ENCODE assay signal across 26 cellular contexts in the genomic region with DNA sequence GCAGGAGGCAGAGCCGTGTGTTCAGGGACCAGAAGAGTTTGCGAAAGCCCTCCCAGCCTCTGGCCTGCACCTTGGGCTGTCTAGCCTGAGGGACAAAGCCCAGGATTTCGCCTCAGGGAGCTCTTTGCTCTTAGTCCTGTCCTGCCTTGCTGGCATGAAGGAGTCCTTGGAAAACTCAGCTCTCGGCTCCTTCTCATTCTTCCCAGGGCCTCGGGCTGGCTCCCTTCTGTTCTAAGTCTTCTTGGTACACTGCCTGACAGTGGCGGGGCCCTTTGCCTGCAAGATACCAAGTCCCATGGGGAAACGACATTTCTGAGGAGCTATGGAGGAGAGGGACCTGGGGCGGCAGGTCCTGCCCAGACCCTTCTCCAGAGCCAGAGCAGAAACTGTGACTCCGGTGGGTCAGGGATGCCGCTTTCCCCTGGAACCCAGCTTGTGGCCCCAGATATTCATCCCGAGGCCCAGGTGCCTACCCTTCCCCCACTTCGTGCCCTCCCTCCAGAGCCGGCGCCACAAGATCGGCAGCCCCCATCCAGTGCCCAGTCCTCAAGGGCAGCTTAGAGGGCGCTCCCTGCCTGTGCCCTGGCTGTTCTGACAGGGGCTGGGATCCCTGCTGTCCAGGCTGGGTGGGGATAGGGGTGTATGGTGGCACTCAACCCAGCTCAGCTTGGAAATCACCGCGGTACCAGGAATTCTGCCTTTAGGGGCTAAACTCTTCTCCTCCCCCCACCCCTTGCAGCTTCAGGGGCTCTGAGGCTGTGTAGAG. TPM values are rescaled to one million over a fixed set of nuclear protein-coding genes. Genes with fewer than 3 reads are reported as not detected.
DNase-seq lines count a peak whose midpoint lies in the region; ATAC-seq and TF ChIP-seq lines count a peak whose summit lies in the region.
"Had no signal": no experiment of that assay in that cellular context is flagged by ENCODE, and none has a peak within 500 bp of the region (broad histone marks: within the 10 kb centered on the region; RNA-seq: fewer than 3 reads in every experiment).

No MANE protein-coding gene starts in this region.

- TF ChIP-seq POLR2A in vagina (IDR thresholded peaks at IDR 0.05): no peak

- intact Hi-C loops in right cardiac atrium (cut with DNase I): loop anchor here in 3 of 4 donors (5.0 kb wide), 3 partner anchors 231 to 606 kb away; no protein-coding TSS in a partner anchor
- intact Hi-C loops in vagina (cut with DNase I): no loop called here

- peaks cover 1% of the 10 kb centered on the region for H3K36me3 Mint-ChIP-seq in central memory CD8-positive, alpha-beta T cell (ENCODE audit: insufficient read depth)
- H3K36me3 Mint-ChIP-seq in neural crest cell (ENCODE audit: low read depth): no peaks in the 10 kb centered on the region
- H3K36me3 Mint-ChIP-seq in naive thymus-derived CD8-positive, alpha-beta T cell: peaks cover 0 to 6% (median 0%) of the 10 kb centered on the region in 3 donors

- ATAC-seq in right cardiac atrium: no peak
- no peak for ATAC-seq in central memory CD8-positive, alpha-beta T cell (replicated peaks; ENCODE audit: extremely low read depth, poor library complexity, severe bottlenecking)
- ATAC-seq in naive thymus-derived CD8-positive, alpha-beta T cell: no peak
- ATAC-seq: activated CD8-positive, alpha-beta T cell treated with anti-CD3 and anti-CD28 coated beads, Interleukin-2, amount 10 ng/mL, durations not matched to agents 7 days and 5 days; activated T-cell treated with anti-CD3 and anti-CD28 coated beads, Interleukin-2, amount 50 U/mL, for 4 hours; K562; naive thymus-derived CD4-positive, alpha-beta T cell had no signal

- peaks cover 23% of the 10 kb centered on the region for H3K4me1 Mint-ChIP-seq in central memory CD8-positive, alpha-beta T cell
- H3K4me1 Mint-ChIP-seq in neural crest cell: peaks cover 48% of the 10 kb centered on the region
- H3K4me1 Mint-ChIP-seq in naive thymus-derived CD8-positive, alpha-beta T cell: peaks cover 17 to 24% (median 18%) of the 10 kb centered on the region in 4 donors

- H3K27me3 ChIP-seq in right atrium auricular region (peaks cover 9 to 11% of the 10 kb centered on the region in 2 donors), right cardiac atrium (ENCODE audit: control insufficient read depth, insufficient read depth) (no peaks in the 10 kb centered on the region), vagina (no peaks in the 10 kb centered on the region)
- H3K27me3 ChIP-seq: MG63 had no signal

- H3K4me3 ChIP-seq in right atrium auricular region (no peak overlapping the region), right cardiac atrium (ENCODE audit: low read length) (no peak overlapping the region), vagina (no peak overlapping the region)
- H3K4me3 ChIP-seq: BLaER1 treated with 17β-estradiol and CSF1 and Interleukin-3, amounts not matched to agents 10 nM and 100 nM; K562; MG63; skin epidermis; uterus had no signal

- H3K27ac ChIP-seq in right atrium auricular region (no peak overlapping the region), right cardiac atrium (ENCODE audit: low read length) (no peak overlapping the region), vagina (no peak overlapping the region)
- H3K27ac ChIP-seq: BLaER1 treated with 17β-estradiol and CSF1 and Interleukin-3, amounts not matched to agents 10 nM and 100 nM; skin epidermis; uterus had no signal

- POLR2A ChIA-PET in naive thymus-derived CD8-positive, alpha-beta T cell (lab: Charles Lee): no interaction called here

- no peak overlapping the region for H3K27ac Mint-ChIP-seq in central memory CD8-positive, alpha-beta T cell (ENCODE audit: low read depth)
- H3K27ac Mint-ChIP-seq in neural crest cell (ENCODE audit: unreplicated experiment): peak overlapping the region; percentile 72
- no peak overlapping the region for H3K27ac Mint-ChIP-seq in naive thymus-derived CD8-positive, alpha-beta T cell
- H3K27ac Mint-ChIP-seq: activated B cell treated with CpG ODN at 0.5 μM for 24 hours; activated CD8-positive, alpha-beta T cell treated with anti-CD3 and anti-CD28 coated beads, Interleukin-2, amount 10 ng/mL, durations not matched to agents 7 days and 5 days; activated naive CD4-positive, alpha-beta T cell treated with anti-CD3 and anti-CD28 coated beads for 36 hours; dendritic cell treated with granulocyte-macrophage colony-stimulating factor and Interleukin-4, amounts not matched to agents 40 ng/mL and 50 ng/mL, for 4 days; naive thymus-derived CD4-positive, alpha-beta T cell had no signal

- no peaks in the 10 kb centered on the region for H3K9me3 ChIP-seq in right atrium auricular region
- no peaks in the 10 kb centered on the region for H3K9me3 ChIP-seq in right cardiac atrium (ENCODE audit: control insufficient read depth, low read length)
- H3K9me3 ChIP-seq in vagina: no peaks in the 10 kb centered on the region
- H3K9me3 ChIP-seq: MG63, uterus had no signal

- no peaks in the 10 kb centered on the region for H3K36me3 ChIP-seq in right atrium auricular region
- H3K36me3 ChIP-seq in vagina: no peaks in the 10 kb centered on the region
- H3K36me3 ChIP-seq: BLaER1 treated with 17β-estradiol and CSF1 and Interleukin-3, amounts not matched to agents 10 nM and 100 nM; MG63; uterus had no signal

- no peak overlapping the region for H3K4me3 Mint-ChIP-seq in central memory CD8-positive, alpha-beta T cell
- H3K4me3 Mint-ChIP-seq in neural crest cell: peak overlapping the region; percentile 75
- no peak overlapping the region for H3K4me3 Mint-ChIP-seq in naive thymus-derived CD8-positive, alpha-beta T cell
- H3K4me3 Mint-ChIP-seq: activated B cell treated with CpG ODN at 0.5 μM for 24 hours; activated CD8-positive, alpha-beta T cell treated with anti-CD3 and anti-CD28 coated beads, Interleukin-2, amount 10 ng/mL, durations not matched to agents 7 days and 5 days; activated naive CD4-positive, alpha-beta T cell treated with anti-CD3 and anti-CD28 coated beads for 36 hours; activated T-cell treated with anti-CD3 and anti-CD28 coated beads, Interleukin-2, amount 50 U/mL, for 4 hours; dendritic cell treated with granulocyte-macrophage colony-stimulating factor and Interleukin-4, amounts not matched to agents 40 ng/mL and 50 ng/mL, for 4 days; naive thymus-derived CD4-positive, alpha-beta T cell had no signal

- H3K4me1 ChIP-seq in right atrium auricular region (peaks cover 0 to 18% of the 10 kb centered on the region in 2 donors), right cardiac atrium (ENCODE audit: control insufficient read depth, insufficient read depth, low read length) (peaks cover 3% of the 10 kb centered on the region), vagina (peaks cover 15% of the 10 kb centered on the region)

- DNase-seq in right atrium auricular region (ENCODE audit: low spot score) (peak; percentile 52), right cardiac atrium (no peak), neural crest cell (ENCODE audit: low read depth, low spot score) (no peak), vagina (ENCODE audit: extremely low spot score in 2 of 2) (peak; percentile 82 to 87), NCI-H524 treated with DMSO at 0.1 percent for 48 hours (lab: John Stamatoyannopoulos, UW) (no peak), T-helper 1 cell (no peak)
- peak; percentile 6 to 10 for DNase-seq in central memory CD8-positive, alpha-beta T cell (ENCODE audit: low spot score in 2 of 2)
- DNase-seq in naive thymus-derived CD8-positive, alpha-beta T cell: no peak
- DNase-seq: activated B cell treated with CpG ODN at 0.5 μM for 24 hours; activated CD8-positive, alpha-beta T cell treated with anti-CD3 and anti-CD28 coated beads, Interleukin-2, amount 10 ng/mL, durations not matched to agents 7 days and 5 days; activated naive CD4-positive, alpha-beta T cell treated with anti-CD3 and anti-CD28 coated beads for 36 hours; activated T-cell treated with anti-CD3 and anti-CD28 coated beads, Interleukin-2, amount 50 U/mL, for 4 hours; DND-41; GOT3; mesenchymal stem cell; MG63; naive thymus-derived CD4-positive, alpha-beta T cell; NCI-H1436; NCI-H2107; NCI-H446; OCI-M1 had no signal

- 83% methylated on average over 18 of the region's 18 CpGs for WGBS in right cardiac atrium

- TF ChIP-seq CTCF in right atrium auricular region (IDR thresholded peaks at IDR 0.05) (no peak), neural crest cell (conservative IDR thresholded peaks at IDR 0.05) (no peak), vagina (IDR thresholded peaks at IDR 0.05) (no peak)

- no peaks in the 10 kb centered on the region for H3K9me3 Mint-ChIP-seq in central memory CD8-positive, alpha-beta T cell
- no peaks in the 10 kb centered on the region for H3K9me3 Mint-ChIP-seq in neural crest cell
- peaks cover 0 to 2% (median 0%) of the 10 kb centered on the region in 9 donors for H3K9me3 Mint-ChIP-seq in naive thymus-derived CD8-positive, alpha-beta T cell
- H3K9me3 Mint-ChIP-seq: activated B cell treated with CpG ODN at 0.5 μM for 24 hours; activated naive CD4-positive, alpha-beta T cell treated with anti-CD3 and anti-CD28 coated beads for 36 hours; activated T-cell treated with anti-CD3 and anti-CD28 coated beads, Interleukin-2, amount 50 U/mL, for 4 hours; dendritic cell treated with granulocyte-macrophage colony-stimulating factor and Interleukin-4, amounts not matched to agents 40 ng/mL and 50 ng/mL, for 4 days had no signal

- H3K27me3 Mint-ChIP-seq in central memory CD8-positive, alpha-beta T cell: peaks cover 93% of the 10 kb centered on the region
- H3K27me3 Mint-ChIP-seq in neural crest cell (ENCODE audit: low read depth): peaks cover 84% of the 10 kb centered on the region
- H3K27me3 Mint-ChIP-seq in naive thymus-derived CD8-positive, alpha-beta T cell: peaks cover 40 to 88% (median 57%) of the 10 kb centered on the region in 5 donors

RNA-seq across cellular contexts. Expression of a gene that starts 5.5 kb away (rescaled TPM):
- total RNA-seq in right atrium auricular region (10 to 100 TPM in 1 of 2 donors, 1 to 10 TPM in 1; 2.5 to 12.8 TPM), right cardiac atrium (10 to 100 TPM in 1 of 4 donors, 1 to 10 TPM in 3; 5.1 to 30.9 (median 8.0) TPM), neural crest cell (15.4 and 16.4 TPM in 2 replicates), vagina (6.9 TPM)
- polyA plus RNA-seq in right cardiac atrium: 7.2 TPM
- not detected for total RNA-seq in naive thymus-derived CD8-positive, alpha-beta T cell
- not detected for polyA plus RNA-seq in naive thymus-derived CD8-positive, alpha-beta T cell
- total RNA-seq: activated B cell treated with CpG ODN at 0.5 μM for 24 hours; activated CD8-positive, alpha-beta T cell treated with anti-CD3 and anti-CD28 coated beads, Interleukin-2, amount 10 ng/mL, durations not matched to agents 7 days and 5 days; activated naive CD4-positive, alpha-beta T cell treated with anti-CD3 and anti-CD28 coated beads for 36 hours; naive thymus-derived CD4-positive, alpha-beta T cell had no signal
- polyA plus RNA-seq: naive thymus-derived CD4-positive, alpha-beta T cell had no signal

Comparison
In these comparisons a context has a peak if more than half of its experiments do, and no peak if none do; other contexts are left out.
1. DNase-seq: peak in right atrium auricular region (single experiment), central memory CD8-positive, alpha-beta T cell (2 of 2) and vagina (2 of 2); none in right cardiac atrium (0 of 3), neural crest cell (single experiment), NCI-H524 treated with DMSO at 0.1 percent for 48 hours (single experiment), T-helper 1 cell (0 of 5) and naive thymus-derived CD8-positive, alpha-beta T cell (0 of 10).